In genomic region chr6:146595981-146596731, GRCh38 we compare ENCODE assay signal across 14 cellular contexts. TPM values are rescaled to one million over a fixed set of nuclear protein-coding genes. Genes with fewer than 3 reads are reported as not detected.
DNase-seq lines count a peak whose midpoint lies in the region; ATAC-seq and TF ChIP-seq lines count a peak whose summit lies in the region.
"Had no signal": no experiment of that assay in that cellular context is flagged by ENCODE, and none has a peak within 500 bp of the region (broad histone marks: within the 10 kb centered on the region; RNA-seq: fewer than 3 reads in every experiment).

No MANE protein-coding gene starts in this region.

- TF ChIP-seq CTCF in epithelial cell of esophagus (IDR thresholded peaks at IDR 0.05; ENCODE audit: insufficient read depth, low read depth, low read length, missing control alignments) = no peak

- DNase-seq in NOMO-1 treated with DMSO at 0.1 percent for 48 hours (lab: John Stamatoyannopoulos, UW; ENCODE audit: unreplicated experiment) (peak; percentile 94), epithelial cell of esophagus (ENCODE audit: low read depth) (peak; percentile 57), sciatic nerve (ENCODE audit: low spot score) (no peak), NCI-H524 treated with DMSO at 0.1 percent for 48 hours (lab: John Stamatoyannopoulos, UW) (no peak), cerebellar nuclear complex (lab: John Stamatoyannopoulos, UW) (no peak), NCI-H446 (lab: John Stamatoyannopoulos, UW) (no peak)
- DNase-seq: activated CD4-positive, alpha-beta T cell treated with anti-CD3 and anti-CD28 coated beads, Interleukin-2, amount 50 U/mL, for 48 hours; activated naive CD8-positive, alpha-beta T cell treated with anti-CD3 and anti-CD28 coated beads, Interleukin-2, amount 50 U/mL, for 24 hours; DMS 273 treated with DMSO at 0.1 percent for 48 hours; glutamatergic neuron; NCI-H2171; SHP77 treated with DMSO at 0.1 percent for 48 hours had no signal

- no peak overlapping the region for H3K4me3 ChIP-seq in epithelial cell of esophagus (ENCODE audit: low read length)

- intact Hi-C loops in sciatic nerve (cut with DNase I) = no loop called here

- ATAC-seq in GM21447 (IDR thresholded peaks at IDR 0.05; ENCODE audit: unreplicated experiment) = peak; percentile 65
- peak; percentile 75 for ATAC-seq in sciatic nerve
- ATAC-seq: activated naive CD8-positive, alpha-beta T cell treated with anti-CD3 and anti-CD28 coated beads, Interleukin-2, amount 50 U/mL, for 24 hours had no signal

RNA-seq across cellular contexts. Expression of gene ADGB, which starts 2.6 kb away (rescaled TPM):
- 0.31 TPM for total RNA-seq in sciatic nerve
- total RNA-seq: ureter had no signal

RNA-seq across cellular contexts. Expression of gene RAB32, which starts 52.5 kb away (rescaled TPM):
- total RNA-seq in sciatic nerve = 21.3 TPM

Comparison
In these comparisons a context has a peak if more than half of its experiments do, and no peak if none do; other contexts are left out.
1. DNase-seq: peak in NOMO-1 treated with DMSO at 0.1 percent for 48 hours (single experiment) and epithelial cell of esophagus (single experiment); none in sciatic nerve (single experiment), NCI-H524 treated with DMSO at 0.1 percent for 48 hours (single experiment), cerebellar nuclear complex (0 of 2) and NCI-H446 (0 of 2).